Comparison of ENCODE assay signal across 8 cellular contexts in the genomic region with DNA sequence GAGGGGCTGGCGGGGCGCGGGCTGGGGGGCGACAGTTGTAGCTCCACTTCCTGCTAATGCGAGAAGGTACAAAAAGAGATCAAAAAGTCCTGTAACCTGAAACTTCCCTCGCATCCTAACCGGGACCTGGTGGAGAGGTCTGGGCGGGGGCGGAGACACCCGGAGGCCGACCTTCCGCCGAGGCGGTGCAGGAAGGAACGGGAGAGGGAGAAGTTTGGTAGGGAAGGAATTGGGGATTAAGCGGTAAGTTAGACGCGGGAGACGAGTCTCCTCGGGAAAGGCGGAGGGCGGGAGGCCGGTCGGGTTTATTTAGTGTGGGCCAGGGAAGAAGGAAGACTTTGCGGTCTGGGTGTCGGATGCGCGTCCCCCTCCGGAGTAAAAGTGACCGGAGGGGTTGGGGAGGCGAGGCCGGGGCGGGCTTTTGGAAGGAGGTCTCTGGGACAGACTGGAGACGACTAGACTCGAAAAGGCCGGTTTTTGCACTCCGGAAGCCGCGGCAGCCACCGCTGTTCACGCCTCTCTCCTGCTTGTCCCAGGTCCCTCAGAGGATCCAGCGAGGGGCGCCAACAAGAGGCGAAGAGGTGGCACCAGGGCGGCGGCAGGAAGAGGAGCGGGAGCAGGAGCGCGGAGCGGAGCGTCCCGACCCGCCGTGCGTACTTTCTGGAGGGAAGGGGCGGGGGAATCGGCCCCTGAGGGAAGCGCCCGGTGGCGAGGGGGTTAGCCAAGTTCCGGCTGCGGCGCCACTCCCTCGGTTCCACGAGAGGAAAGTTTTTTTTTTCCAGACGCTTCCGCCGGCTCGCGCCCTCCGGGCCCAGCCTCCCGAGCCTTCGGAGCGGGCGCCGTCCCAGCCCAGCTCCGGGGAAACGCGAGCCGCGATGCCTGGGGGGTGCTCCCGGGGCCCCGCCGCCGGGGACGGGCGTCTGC. TPM values are rescaled to one million over a fixed set of nuclear protein-coding genes. Genes with fewer than 3 reads are reported as not detected.
DNase-seq lines count a peak whose midpoint lies in the region; ATAC-seq and TF ChIP-seq lines count a peak whose summit lies in the region.

No MANE protein-coding gene starts in this region.

- H3K27ac Mint-ChIP-seq in stimulated activated naive CD8-positive, alpha-beta T cell treated with anti-CD3 and anti-CD28 coated beads, Interleukin-15, amount 100 ng/mL, for 72 hours: peak overlapping the region in 1 of 2 donors; percentile 48

- TF ChIP-seq CTCF in coronary artery (IDR thresholded peaks at IDR 0.05): no peak

- H3K4me3 ChIP-seq in coronary artery: peak overlapping the region; percentile 81

- ATAC-seq in HG03045 (IDR thresholded peaks at IDR 0.05; ENCODE audit: unreplicated experiment): peak; percentile 34
- ATAC-seq in left lobe of liver: peak; percentile 66
- peak; percentile 62 for ATAC-seq in stimulated activated naive CD8-positive, alpha-beta T cell treated with anti-CD3 and anti-CD28 coated beads, Interleukin-15, amount 100 ng/mL, for 72 hours

- peak overlapping the region; percentile 80 to 86 for H3K4me3 Mint-ChIP-seq in stimulated activated naive CD8-positive, alpha-beta T cell treated with anti-CD3 and anti-CD28 coated beads, Interleukin-15, amount 100 ng/mL, for 72 hours

- DNase-seq in activated effector memory CD4-positive, alpha-beta T cell treated with anti-CD3 and anti-CD28 coated beads, Interleukin-2, amount 50 U/mL, for 16 hours: peak; percentile 61
- DNase-seq in activated effector memory CD4-positive, alpha-beta T cell treated with Interleukin-2 at 50 U/mL for 16 hours: no peak
- peak; percentile 19 for DNase-seq in RPMI8226
- DNase-seq in coronary artery (ENCODE audit: low spot score): peak; percentile 79
- DNase-seq in left lobe of liver (ENCODE audit: low spot score): no peak
- DNase-seq in stimulated activated naive CD8-positive, alpha-beta T cell treated with anti-CD3 and anti-CD28 coated beads, Interleukin-15, amount 100 ng/mL, for 72 hours: peak in 1 of 2 donors; percentile 9
- DNase-seq in inferior parietal cortex (ENCODE audit: extremely low spot score): no peak

- peak overlapping the region; percentile 66 to 81 for H3K27ac ChIP-seq in coronary artery

- H3K27me3 Mint-ChIP-seq in stimulated activated naive CD8-positive, alpha-beta T cell treated with anti-CD3 and anti-CD28 coated beads, Interleukin-15, amount 100 ng/mL, for 72 hours: peaks cover 71% of the 10 kb centered on the region

- no peaks in the 10 kb centered on the region for H3K9me3 Mint-ChIP-seq in stimulated activated naive CD8-positive, alpha-beta T cell treated with anti-CD3 and anti-CD28 coated beads, Interleukin-15, amount 100 ng/mL, for 72 hours

- H3K4me1 Mint-ChIP-seq in stimulated activated naive CD8-positive, alpha-beta T cell treated with anti-CD3 and anti-CD28 coated beads, Interleukin-15, amount 100 ng/mL, for 72 hours: peaks cover 28% of the 10 kb centered on the region

RNA-seq across cellular contexts. Expression of a gene that starts 0.7 kb away (rescaled TPM):
- total RNA-seq in left lobe of liver: 1.0 TPM

Comparison
In these comparisons a context has a peak if more than half of its experiments do, and no peak if none do; other contexts are left out.
1. DNase-seq: peak in activated effector memory CD4-positive, alpha-beta T cell treated with anti-CD3 and anti-CD28 coated beads, Interleukin-2, amount 50 U/mL, for 16 hours (single experiment), RPMI8226 (single experiment) and coronary artery (single experiment); none in activated effector memory CD4-positive, alpha-beta T cell treated with Interleukin-2 at 50 U/mL for 16 hours (single experiment), left lobe of liver (single experiment) and inferior parietal cortex (single experiment).
2. Peak in every context shown above with its lines, with median percentiles within 50 percentile points of each other: ATAC-seq.